28 cellular contexts compared by ENCODE assay signal in the genomic region with DNA sequence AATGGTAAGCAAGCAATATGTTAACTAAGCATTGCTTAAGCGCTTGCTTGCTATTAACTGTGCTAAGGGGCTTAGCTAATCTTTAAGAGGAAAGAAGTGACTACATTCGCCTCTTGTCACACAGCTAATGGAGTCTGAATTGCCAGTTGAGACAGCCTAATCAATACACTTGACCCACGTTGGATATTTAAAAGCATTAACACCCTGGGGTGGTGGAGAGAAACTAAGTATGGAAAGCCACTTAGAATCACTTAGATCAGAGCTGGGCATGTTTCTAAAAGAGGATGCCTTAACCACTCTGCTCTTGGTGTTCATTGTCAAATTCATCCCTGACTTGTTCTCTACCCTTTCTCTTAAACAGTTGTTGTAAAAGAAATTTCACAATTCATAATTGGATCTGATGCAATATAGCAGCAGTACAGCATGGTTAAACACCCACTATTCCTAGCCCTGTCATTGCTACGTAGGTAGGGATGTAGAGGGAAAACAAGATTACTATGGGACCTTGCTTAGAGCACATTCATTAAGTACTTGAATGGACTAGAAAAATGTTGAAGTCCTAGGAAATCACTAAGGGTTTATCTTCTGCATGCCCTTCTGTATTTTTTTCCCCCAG. TPM values are rescaled to one million over a fixed set of nuclear protein-coding genes. Genes with fewer than 3 reads are reported as not detected.
A peak's percentile ranks its signal among the peaks of the same experiment; 100 is the strongest.
DNase-seq lines count a peak whose midpoint lies in the region; ATAC-seq, FAIRE-seq and TF ChIP-seq lines count a peak whose summit lies in the region.
"Had no signal": no experiment of that assay in that cellular context is flagged by ENCODE, and none has a peak within 500 bp of the region (broad histone marks: within the 10 kb centered on the region; RNA-seq: fewer than 3 reads in every experiment).

No MANE protein-coding gene starts in this region.

- TF ChIP-seq EP300 in HepG2 (IDR thresholded peaks at IDR 0.05; ENCODE audit: low read depth in 2 of 2, low read length in 2 of 2) = no peak
- TF ChIP-seq EP300 in HepG2 (CRISPR knock-in tag; IDR thresholded peaks at IDR 0.05; ENCODE audit: borderline replicate concordance) = no peak

- no peaks in the 10 kb centered on the region for H3K9me3 ChIP-seq in HepG2 (ENCODE audit: low read length)
- no peaks in the 10 kb centered on the region for H3K9me3 ChIP-seq in right lobe of liver
- H3K9me3 ChIP-seq in upper lobe of right lung = no peaks in the 10 kb centered on the region
- H3K9me3 ChIP-seq in naive thymus-derived CD4-positive, alpha-beta T cell (ENCODE audit: control insufficient read depth in 2 of 3, low read length in 3 of 3) = no peaks in the 10 kb centered on the region
- no peaks in the 10 kb centered on the region for H3K9me3 ChIP-seq in vagina
- H3K9me3 ChIP-seq: ovary, SK-N-SH, spleen had no signal

- H3K79me2 ChIP-seq in HepG2 (ENCODE audit: insufficient read depth, low read length) = no peaks in the 10 kb centered on the region

- TF ChIP-seq POLR2A in HepG2 (IDR thresholded peaks at IDR 0.05; ENCODE audit: insufficient read depth in 1 of 2, low read depth in 2 of 2, low read length in 2 of 2) (no peak), right lobe of liver (IDR thresholded peaks at IDR 0.05) (no peak), vagina (IDR thresholded peaks at IDR 0.05) (no peak)

- H3K27me3 Mint-ChIP-seq in naive thymus-derived CD4-positive, alpha-beta T cell = peaks cover 19 to 43% (median 20%) of the 10 kb centered on the region in 5 donors

- TF ChIP-seq RAD21 in HepG2 (CRISPR knock-in tag; IDR thresholded peaks at IDR 0.05) = no peak

- H3K9me3 Mint-ChIP-seq in naive thymus-derived CD4-positive, alpha-beta T cell = peaks cover 0 to 1% (median 0%) of the 10 kb centered on the region in 11 donors
- H3K9me3 Mint-ChIP-seq: activated naive CD4-positive, alpha-beta T cell treated with anti-CD3 and anti-CD28 coated beads, Interleukin-2, amount 50 U/mL, for 72 hours; activated T-helper 17 cell treated with anti-CD3 and anti-CD28 coated beads, Interleukin-2, amount 50 U/mL, for 72 hours; natural killer cell treated with Interleukin-12 subunit alpha and Interleukin-12 subunit beta and Interleukin-15 and Interleukin-18, amount 100 ng/mL, for 72 hours; stimulated activated naive B cell treated with anti-CD40 and anti-IgM and Interleukin-4, amounts not matched to agents 10 μg/mL and 1 μg/mL and 100 μg/mL, for 72 hours; WTC11 had no signal

- peaks cover 0 to 4% (median 0%) of the 10 kb centered on the region in 5 donors for H3K36me3 Mint-ChIP-seq in naive thymus-derived CD4-positive, alpha-beta T cell
- H3K36me3 Mint-ChIP-seq: activated naive CD4-positive, alpha-beta T cell treated with anti-CD3 and anti-CD28 coated beads, Interleukin-2, amount 50 U/mL, for 72 hours; natural killer cell treated with Interleukin-12 subunit alpha and Interleukin-12 subunit beta and Interleukin-15 and Interleukin-18, amount 100 ng/mL, for 72 hours; WTC11 had no signal

- no peak overlapping the region for H3K4me3 Mint-ChIP-seq in naive thymus-derived CD4-positive, alpha-beta T cell
- H3K4me3 Mint-ChIP-seq: activated T-helper 17 cell treated with anti-CD3 and anti-CD28 coated beads, Interleukin-2, amount 50 U/mL, for 72 hours; natural killer cell treated with Interleukin-12 subunit alpha and Interleukin-12 subunit beta and Interleukin-15 and Interleukin-18, amount 100 ng/mL, for 72 hours; stimulated activated naive B cell treated with anti-CD40 and anti-IgM and Interleukin-4, amounts not matched to agents 10 μg/mL and 1 μg/mL and 100 μg/mL, for 72 hours; WTC11 had no signal

- CTCF ChIA-PET in HepG2 (lab: Yijun Ruan, JAX; ENCODE audit: low intra/inter-chr PET ratio, low total read pairs) = no interaction called here
- CTCF ChIA-PET in naive thymus-derived CD4-positive, alpha-beta T cell (lab: Charles Lee) = no interaction called here

- H3K9ac ChIP-seq in HepG2 (ENCODE audit: insufficient read depth, low read depth, low read length) = no peak overlapping the region
- H3K9ac ChIP-seq: BLaER1, SK-N-SH had no signal

- H3K4me1 Mint-ChIP-seq in naive thymus-derived CD4-positive, alpha-beta T cell = peaks cover 0 to 3% (median 0%) of the 10 kb centered on the region in 7 donors
- H3K4me1 Mint-ChIP-seq: activated T-helper 17 cell treated with anti-CD3 and anti-CD28 coated beads, Interleukin-2, amount 50 U/mL, for 72 hours had no signal

- no peaks in the 10 kb centered on the region for H4K20me1 ChIP-seq in HepG2 (ENCODE audit: insufficient read depth, low read length)
- H4K20me1 ChIP-seq: BLaER1 had no signal

- no peak overlapping the region for H3K27ac ChIP-seq in HepG2 (ENCODE audit: extremely low read length, insufficient read depth, low read length)
- H3K27ac ChIP-seq in right lobe of liver = no peak overlapping the region
- peak overlapping the region; percentile 19 for H3K27ac ChIP-seq in upper lobe of right lung
- H3K27ac ChIP-seq in naive thymus-derived CD4-positive, alpha-beta T cell (ENCODE audit: low read depth, low read length) = no peak overlapping the region
- no peak overlapping the region for H3K27ac ChIP-seq in vagina
- H3K27ac ChIP-seq: BLaER1, ovary, spleen had no signal

- no peak overlapping the region for H3K4me2 ChIP-seq in HepG2 (ENCODE audit: low read depth, low read length)
- H3K4me2 ChIP-seq: BLaER1, SK-N-SH had no signal

- H3K4me1 ChIP-seq in HepG2 (ENCODE audit: insufficient read depth, low read length) (no peaks in the 10 kb centered on the region), right lobe of liver (peaks cover 0 to 5% (median 0%) of the 10 kb centered on the region in 4 donors), upper lobe of right lung (peaks cover 10% of the 10 kb centered on the region), vagina (peaks cover 7% of the 10 kb centered on the region)
- H3K4me1 ChIP-seq in naive thymus-derived CD4-positive, alpha-beta T cell (ENCODE audit: control insufficient read depth in 2 of 2, insufficient read depth in 2 of 2, low read length in 2 of 2) = no peaks in the 10 kb centered on the region
- H3K4me1 ChIP-seq: BLaER1 had no signal

- no TSS peak for BruUV-seq in HepG2 (replicated peaks; lab: Mats Ljungman, UMichigan)

- H3K4me3 ChIP-seq in HepG2 (replicated peaks in 1 of 3; ENCODE audit: insufficient read depth in 1 of 3, low read depth in 2 of 3, low read length in 3 of 3) (no peak overlapping the region), right lobe of liver (no peak overlapping the region), upper lobe of right lung (no peak overlapping the region), vagina (no peak overlapping the region)
- H3K4me3 ChIP-seq in naive thymus-derived CD4-positive, alpha-beta T cell (ENCODE audit: low read length) = no peak overlapping the region
- H3K4me3 ChIP-seq: BLaER1, ovary, spleen had no signal

- peaks cover 0 to 6% of the 10 kb centered on the region in 2 experiments; a peak in 3 of 5 replicates for H3K27me3 ChIP-seq in HepG2 (ENCODE audit: control insufficient read depth in 1 of 2, insufficient read depth in 2 of 2, low read length in 2 of 2)
- H3K27me3 ChIP-seq in right lobe of liver = peaks cover 5 to 20% of the 10 kb centered on the region in 2 donors
- peaks cover 36% of the 10 kb centered on the region for H3K27me3 ChIP-seq in upper lobe of right lung
- H3K27me3 ChIP-seq in naive thymus-derived CD4-positive, alpha-beta T cell (ENCODE audit: control insufficient read depth in 2 of 2, insufficient read depth in 2 of 2, low read length in 2 of 2) = peaks cover 4% of the 10 kb centered on the region in 2 donors
- no peaks in the 10 kb centered on the region for H3K27me3 ChIP-seq in vagina
- H3K27me3 ChIP-seq: ovary had no signal

- no peaks in the 10 kb centered on the region for H3K36me3 ChIP-seq in HepG2 (replicated peaks in 1 of 2; ENCODE audit: control insufficient read depth in 1 of 2, insufficient read depth in 2 of 2, low read length in 2 of 2)
- H3K36me3 ChIP-seq in right lobe of liver = peaks cover 0 to 2% (median under 1%) of the 10 kb centered on the region in 4 donors
- H3K36me3 ChIP-seq in upper lobe of right lung = peaks cover 11% of the 10 kb centered on the region
- H3K36me3 ChIP-seq in naive thymus-derived CD4-positive, alpha-beta T cell (ENCODE audit: control insufficient read depth in 2 of 3, insufficient read depth in 3 of 3, low read length in 3 of 3) = peaks cover 0 to under 1% (median 0%) of the 10 kb centered on the region in 3 experiments
- no peaks in the 10 kb centered on the region for H3K36me3 ChIP-seq in vagina
- H3K36me3 ChIP-seq: ovary had no signal

- no peak overlapping the region for H3K27ac Mint-ChIP-seq in naive thymus-derived CD4-positive, alpha-beta T cell
- H3K27ac Mint-ChIP-seq: activated naive CD4-positive, alpha-beta T cell treated with anti-CD3 and anti-CD28 coated beads, Interleukin-2, amount 50 U/mL, for 72 hours; activated T-helper 17 cell treated with anti-CD3 and anti-CD28 coated beads, Interleukin-2, amount 50 U/mL, for 72 hours; natural killer cell treated with Interleukin-12 subunit alpha and Interleukin-12 subunit beta and Interleukin-15 and Interleukin-18, amount 100 ng/mL, for 72 hours; stimulated activated naive B cell treated with anti-CD40 and anti-IgM and Interleukin-4, amounts not matched to agents 10 μg/mL and 1 μg/mL and 100 μg/mL, for 72 hours; WTC11 had no signal

- DNase-seq in HepG2 (ENCODE audit: low spot score) = no peak
- no peak for DNase-seq in right lobe of liver
- peak; percentile 57 for DNase-seq in NCI-H82 treated with DMSO at 0.1 percent for 48 hours (lab: John Stamatoyannopoulos, UW; ENCODE audit: unreplicated experiment)
- peak; percentile 18 for DNase-seq in fibroblast of peridontal ligament (ENCODE audit: extremely low read depth)
- DNase-seq in upper lobe of right lung = no peak
- DNase-seq in NAMALWA (ENCODE audit: low spot score) = no peak
- no peak for DNase-seq in naive thymus-derived CD4-positive, alpha-beta T cell
- DNase-seq in vagina (ENCODE audit: extremely low spot score in 2 of 2) = no peak
- DNase-seq: ACHN; activated CD4-positive, alpha-beta T cell treated with anti-CD3 and anti-CD28 coated beads, Interleukin-2, amount 50 U/mL, for 4 hours; Karpas-422; left cardiac atrium; NCI-H1092 treated with DMSO at 0.1 percent for 48 hours; NCI-H2171; NCI-H524; ovary; RPMI8226; SK-N-SH; spleen; stimulated activated CD4-positive, alpha-beta T cell treated with anti-CD3 and anti-CD28 coated beads, Interleukin-4, amount 100 ng/mL, for 1 hour; stimulated activated naive B cell treated with anti-CD40 and anti-IgM and Interleukin-4, amounts not matched to agents 10 μg/mL and 1 μg/mL and 100 μg/mL, for 72 hours had no signal

- 29% methylated on average over 4 of the region's 4 CpGs for WGBS in HepG2 (ENCODE audit: low lambda C conversion rate)
- WGBS in right lobe of liver (ENCODE audit: insufficient coverage, low coverage, low lambda C conversion rate, missing lambda C conversion rate) = 68% methylated on average over 4 of the region's 4 CpGs

- intact Hi-C loops in HepG2 (cut with micrococcal nuclease; ENCODE audit: unreplicated experiment) (no loop called here), right lobe of liver (cut with DNase I) (no loop called here), upper lobe of right lung (cut with DNase I) (no loop called here), vagina (cut with DNase I) (no loop called here)
- intact Hi-C loops in naive thymus-derived CD4-positive, alpha-beta T cell (cut with micrococcal nuclease) = loop anchor here in 1 of 2 donors (5.0 kb wide), 1 partner anchor 151 kb away; the partner anchor contains the start of gene SLAIN2

- no peak overlapping the region for H2AFZ ChIP-seq in HepG2 (ENCODE audit: low read length)

- ATAC-seq in HepG2 (no peak), right lobe of liver (no peak), upper lobe of right lung (peak; percentile 42)
- no peak for ATAC-seq in naive thymus-derived CD4-positive, alpha-beta T cell
- ATAC-seq: activated naive CD4-positive, alpha-beta T cell treated with anti-CD3 and anti-CD28 coated beads, Interleukin-2, amount 50 U/mL, for 72 hours; activated T-helper 17 cell treated with anti-CD3 and anti-CD28 coated beads, Interleukin-2, amount 50 U/mL, for 72 hours; left cardiac atrium; natural killer cell treated with Interleukin-12 subunit alpha and Interleukin-12 subunit beta and Interleukin-15 and Interleukin-18, amount 100 ng/mL, for 72 hours; stimulated activated naive B cell treated with anti-CD40 and anti-IgM and Interleukin-4, amounts not matched to agents 10 μg/mL and 1 μg/mL and 100 μg/mL, for 72 hours; WTC11 had no signal

- FAIRE-seq in HepG2 (lab: Jason Lieb, UNC) = no peak
- FAIRE-seq: H54 had no signal

- POLR2A ChIA-PET in HepG2 (lab: Yijun Ruan, JAX) = no interaction called here
- POLR2A ChIA-PET in naive thymus-derived CD4-positive, alpha-beta T cell (lab: Charles Lee) = interaction anchor here (0.6 kb wide), 1 partner anchor 11 kb away, joined by 3 read pairs; no protein-coding TSS in a partner anchor

- no peak for TF ChIP-seq CTCF in HepG2 (CRISPR knock-in tag; IDR thresholded peaks at IDR 0.05)
- TF ChIP-seq CTCF in right lobe of liver (IDR thresholded peaks at IDR 0.05) = no peak
- no peak for TF ChIP-seq CTCF in upper lobe of right lung (IDR thresholded peaks at IDR 0.05)
- TF ChIP-seq CTCF in vagina (IDR thresholded peaks at IDR 0.05) = no peak

- in situ Hi-C loops in HepG2 (cut with HindIII; ENCODE audit: extremely low pct_ligation_motif_present, low pct_unique_long_range_greater_than_20kb) = no loop called here

RNA-seq across cellular contexts. Expression of gene ZAR1, which starts 3.5 kb away (rescaled TPM):
- not detected in 2 replicates for total RNA-seq in HepG2 (2016; rRNA removed; fragmentation: Illumina TruSeq; extraction: Trizol)
- total RNA-seq in HepG2 (2016; cell fraction: cytosol; rRNA removed; fragmentation: Illumina TruSeq; extraction: Trizol; ENCODE audit: low read depth) = not detected in 2 replicates
- not detected in 2 replicates for total RNA-seq in HepG2 (2016; cell fraction: insoluble cytoplasmic fraction; rRNA removed; fragmentation: Illumina TruSeq; extraction: Trizol)
- total RNA-seq in HepG2 (2016; cell fraction: membrane; rRNA removed; fragmentation: Illumina TruSeq; extraction: Trizol) = not detected in 2 replicates
- total RNA-seq in HepG2 (2016; cell fraction: nucleus; rRNA removed; fragmentation: Illumina TruSeq; extraction: Trizol) = not detected in 2 replicates
- polyA plus RNA-seq in HepG2 (2011; rRNA removed) = not detected in 2 replicates
- polyA plus RNA-seq in HepG2 (2011; cell fraction: cytosol; rRNA removed) = not detected in 2 replicates
- not detected in 2 replicates for polyA plus RNA-seq in HepG2 (2011; cell fraction: nucleus; rRNA removed)
- polyA plus RNA-seq in HepG2 (2012) = not detected in 2 replicates
- not detected in 2 replicates for polyA plus RNA-seq in HepG2 (2016; cell fraction: cytosol; fragmentation: Illumina TruSeq; extraction: Trizol; ENCODE audit: low read depth)
- polyA plus RNA-seq in HepG2 (2016; cell fraction: insoluble cytoplasmic fraction; fragmentation: Illumina TruSeq; extraction: Trizol; ENCODE audit: low read depth) = not detected in 2 replicates
- not detected in 2 replicates for polyA plus RNA-seq in HepG2 (2016; cell fraction: membrane; fragmentation: Illumina TruSeq; extraction: Trizol; ENCODE audit: low read depth)
- polyA plus RNA-seq in HepG2 (2016; cell fraction: nucleus; fragmentation: Illumina TruSeq; extraction: Trizol; ENCODE audit: insufficient read depth, low read depth) = not detected in 2 replicates
- not detected in 2 replicates for polyA minus RNA-seq in HepG2 (2011; rRNA and poly(A)+ RNA removed; ENCODE audit: low replicate concordance)
- not detected in 2 replicates for polyA minus RNA-seq in HepG2 (2011; cell fraction: cytosol; rRNA and poly(A)+ RNA removed)
- not detected in 2 replicates for polyA minus RNA-seq in HepG2 (2011; cell fraction: nucleus; rRNA and poly(A)+ RNA removed)
- total RNA-seq in right lobe of liver = not detected
- 0.55 TPM for total RNA-seq in upper lobe of right lung
- not detected for total RNA-seq in naive thymus-derived CD4-positive, alpha-beta T cell
- not detected for polyA plus RNA-seq in naive thymus-derived CD4-positive, alpha-beta T cell
- total RNA-seq in vagina = 2.5 TPM
- total RNA-seq: activated naive CD4-positive, alpha-beta T cell treated with anti-CD3 and anti-CD28 coated beads, Interleukin-2, amount 50 U/mL, for 72 hours; activated T-helper 17 cell treated with anti-CD3 and anti-CD28 coated beads, Interleukin-2, amount 50 U/mL, for 72 hours; dermis microvascular lymphatic vessel endothelial cell; left cardiac atrium; natural killer cell treated with Interleukin-12 subunit alpha and Interleukin-12 subunit beta and Interleukin-15 and Interleukin-18, amount 100 ng/mL, for 72 hours; ovary; spleen had no signal
- polyA plus RNA-seq: SK-N-SH, spleen had no signal

RNA-seq across cellular contexts. Expression of gene SLC10A4, which starts 10.4 kb away (rescaled TPM):
- total RNA-seq in HepG2 (2016; rRNA removed; fragmentation: Illumina TruSeq; extraction: Trizol) (0.07 TPM in 1 of 2 replicates, not detected in the other), right lobe of liver (under 1 TPM in 1 of 6 experiments, not detected in 5; 0.22 TPM), upper lobe of right lung (3.1 TPM), vagina (6.6 TPM)
- not detected in 2 replicates for total RNA-seq in HepG2 (2016; cell fraction: cytosol; rRNA removed; fragmentation: Illumina TruSeq; extraction: Trizol; ENCODE audit: low read depth)
- total RNA-seq in HepG2 (2016; cell fraction: insoluble cytoplasmic fraction; rRNA removed; fragmentation: Illumina TruSeq; extraction: Trizol) = not detected in 2 replicates
- not detected in 2 replicates for total RNA-seq in HepG2 (2016; cell fraction: membrane; rRNA removed; fragmentation: Illumina TruSeq; extraction: Trizol)
- total RNA-seq in HepG2 (2016; cell fraction: nucleus; rRNA removed; fragmentation: Illumina TruSeq; extraction: Trizol) = 0.22 TPM in 1 of 2 replicates, not detected in the other
- polyA plus RNA-seq in HepG2 (2011; rRNA removed) = 0.04 TPM in 1 of 2 replicates, not detected in the other
- 0.04 TPM in 1 of 2 replicates, not detected in the other for polyA plus RNA-seq in HepG2 (2011; cell fraction: cytosol; rRNA removed)
- 0.21 and 0.37 TPM in 2 replicates for polyA plus RNA-seq in HepG2 (2011; cell fraction: nucleus; rRNA removed)
- not detected in 2 replicates for polyA plus RNA-seq in HepG2 (2012)
- not detected in 2 replicates for polyA plus RNA-seq in HepG2 (2016; cell fraction: cytosol; fragmentation: Illumina TruSeq; extraction: Trizol; ENCODE audit: low read depth)
- not detected in 2 replicates for polyA plus RNA-seq in HepG2 (2016; cell fraction: insoluble cytoplasmic fraction; fragmentation: Illumina TruSeq; extraction: Trizol; ENCODE audit: low read depth)
- polyA plus RNA-seq in HepG2 (2016; cell fraction: membrane; fragmentation: Illumina TruSeq; extraction: Trizol; ENCODE audit: low read depth) = not detected in 2 replicates
- polyA plus RNA-seq in HepG2 (2016; cell fraction: nucleus; fragmentation: Illumina TruSeq; extraction: Trizol; ENCODE audit: insufficient read depth, low read depth) = 0.34 TPM in 1 of 2 replicates, not detected in the other
- not detected in 2 replicates for polyA minus RNA-seq in HepG2 (2011; rRNA and poly(A)+ RNA removed; ENCODE audit: low replicate concordance)
- polyA minus RNA-seq in HepG2 (2011; cell fraction: cytosol; rRNA and poly(A)+ RNA removed) = not detected in 2 replicates
- 0.26 TPM in 1 of 2 replicates, not detected in the other for polyA minus RNA-seq in HepG2 (2011; cell fraction: nucleus; rRNA and poly(A)+ RNA removed)
- total RNA-seq in naive thymus-derived CD4-positive, alpha-beta T cell = under 1 TPM in 2 of 5 experiments, not detected in 3; 0.16 to 0.17 TPM
- under 1 TPM in 1 of 2 donors, not detected in 1; 0.09 TPM for polyA plus RNA-seq in naive thymus-derived CD4-positive, alpha-beta T cell
- total RNA-seq: activated naive CD4-positive, alpha-beta T cell treated with anti-CD3 and anti-CD28 coated beads, Interleukin-2, amount 50 U/mL, for 72 hours; activated T-helper 17 cell treated with anti-CD3 and anti-CD28 coated beads, Interleukin-2, amount 50 U/mL, for 72 hours had no signal

Comparison
In these comparisons a context has a peak if more than half of its experiments do, and no peak if none do; other contexts are left out.
1. DNase-seq: peak in NCI-H82 treated with DMSO at 0.1 percent for 48 hours (single experiment) and fibroblast of peridontal ligament (single experiment); none in HepG2 (single experiment), right lobe of liver (0 of 3), upper lobe of right lung (single experiment), NAMALWA (single experiment), naive thymus-derived CD4-positive, alpha-beta T cell (0 of 9) and vagina (0 of 2).